ENCODE assay signal across 25 cellular contexts in genomic region chr6:14905201-14905600, GRCh38.
"Had no signal": no experiment of that assay in that cellular context is flagged by ENCODE, and none has a peak within 500 bp of the region (broad histone marks: within the 10 kb centered on the region; RNA-seq: fewer than 3 reads in every experiment).

No MANE protein-coding gene starts in this region.

- H3K9me3 Mint-ChIP-seq: immature natural killer cell; natural killer cell; stimulated activated memory B cell treated with anti-CD40 and anti-IgM and Interleukin-4, amounts not matched to agents 10 μg/mL and 1 μg/mL and 100 μg/mL, for 72 hours; type B pancreatic cell had no signal

- H3K27ac ChIP-seq: colonic mucosa, esophagus squamous epithelium, lower lobe of right lung, parathyroid adenoma, sigmoid colon, testis, tibial artery had no signal

- ATAC-seq: left ventricle myocardium superior; lower lobe of right lung; natural killer cell; stimulated activated memory B cell treated with anti-CD40 and anti-IgM and Interleukin-4, amounts not matched to agents 10 μg/mL and 1 μg/mL and 100 μg/mL, for 72 hours; stimulated activated naive CD8-positive, alpha-beta T cell treated with anti-CD3 and anti-CD28 coated beads, Interleukin-15, Interleukin-2, amounts not matched to agents 100 U/mL and 50 U/mL, for 24 hours had no signal

- H3K9me3 ChIP-seq: colonic mucosa, esophagus squamous epithelium, lower lobe of right lung, spleen, testis, tibial artery had no signal

- H3K4me3 Mint-ChIP-seq: immature natural killer cell; natural killer cell; stimulated activated memory B cell treated with anti-CD40 and anti-IgM and Interleukin-4, amounts not matched to agents 10 μg/mL and 1 μg/mL and 100 μg/mL, for 72 hours; type B pancreatic cell had no signal

- FAIRE-seq: endometrium, keratinocyte had no signal

- H3K36me3 ChIP-seq: colonic mucosa, esophagus squamous epithelium, lower lobe of right lung, sigmoid colon, spleen, tibial artery had no signal

- H3K36me3 Mint-ChIP-seq: natural killer cell; stimulated activated memory B cell treated with anti-CD40 and anti-IgM and Interleukin-4, amounts not matched to agents 10 μg/mL and 1 μg/mL and 100 μg/mL, for 72 hours; type B pancreatic cell had no signal

- H3K4me3 ChIP-seq: colonic mucosa, esophagus squamous epithelium, lower lobe of right lung, sigmoid colon, spleen, testis, tibial artery had no signal

- DNase-seq: colonic mucosa; dermis blood vessel endothelial cell; effector memory CD4-positive, alpha-beta T cell; erythroblast; esophagus squamous epithelium; foreskin melanocyte; glutamatergic neuron; hypothalamus; immature natural killer cell; left ventricle myocardium superior; lower lobe of right lung; natural killer cell; sigmoid colon; spleen; stimulated activated CD4-positive, alpha-beta T cell treated with anti-CD3 and anti-CD28 coated beads, Interleukin-4, amount 100 ng/mL, for 4 hours; stimulated activated naive CD8-positive, alpha-beta T cell treated with anti-CD3 and anti-CD28 coated beads, Interleukin-15, Interleukin-2, amounts not matched to agents 100 U/mL and 50 U/mL, for 24 hours; substantia nigra; testis; tibial artery had no signal

- H3K27me3 Mint-ChIP-seq: progenitor cell of endocrine pancreas; stimulated activated memory B cell treated with anti-CD40 and anti-IgM and Interleukin-4, amounts not matched to agents 10 μg/mL and 1 μg/mL and 100 μg/mL, for 72 hours; type B pancreatic cell had no signal

- H3K27me3 ChIP-seq: colonic mucosa, esophagus squamous epithelium, sigmoid colon, spleen, testis, tibial artery had no signal
